Comparison of ENCODE assay signal across 8 cellular contexts in genomic region chr12:6341439-6342139, GRCh38. TPM values are rescaled to one million over a fixed set of nuclear protein-coding genes. Genes with fewer than 3 reads are reported as not detected.
DNase-seq lines count a peak whose midpoint lies in the region; ATAC-seq, FAIRE-seq and TF ChIP-seq lines count a peak whose summit lies in the region.

TNFRSF1A (minus strand) TSS chr12:6342076; CDS start chr12:6341814, 262 bp downstream.

- TF ChIP-seq POLR2A in erythroblast (IDR thresholded peaks at IDR 0.05; ENCODE audit: low read length): peak; percentile 22

- peak; percentile 82 for FAIRE-seq in G401.6 (lab: Jason Lieb, UNC)

- H3K4me3 ChIP-seq in Loucy (ENCODE audit: low read length, poor library complexity, severe bottlenecking) (peak within 1 kb of the TSS; percentile 94), mononuclear cell (ENCODE audit: low read length) (peak within 1 kb of the TSS; percentile 91)

- peaks cover 31% of the 10 kb centered on the region for H4K20me1 ChIP-seq in Loucy (ENCODE audit: insufficient read depth, low read length, poor library complexity, severe bottlenecking)

- CTCF ChIA-PET in activated CD8-positive, alpha-beta T cell treated with anti-CD3 and anti-CD28 coated beads for 36 hours (lab: Charles Lee): interaction anchor here (1.3 kb wide), 1 partner anchor 9 kb away, joined by 4 read pairs; no protein-coding TSS in a partner anchor

- no peaks in the 10 kb centered on the region for H3K36me3 ChIP-seq in Loucy (ENCODE audit: insufficient read depth, low read length)

- H3K9ac ChIP-seq in Loucy (ENCODE audit: low read depth, low read length, poor library complexity, severe bottlenecking): peak within 1 kb of the TSS; percentile 100

- DNase-seq in activated CD8-positive, alpha-beta T cell treated with anti-CD3 and anti-CD28 coated beads for 36 hours: peak; percentile 62
- DNase-seq in erythroblast (lab: John Stamatoyannopoulos, UW): peak; percentile 49 to 70

- peak; percentile 27 for ATAC-seq in activated CD8-positive, alpha-beta T cell treated with anti-CD3 and anti-CD28 coated beads for 36 hours
- ATAC-seq in GM18873 (IDR thresholded peaks at IDR 0.05; ENCODE audit: low FRiP score, unreplicated experiment): no peak
- no peak for ATAC-seq in GM18519 (IDR thresholded peaks at IDR 0.05; ENCODE audit: low FRiP score, unreplicated experiment)

- no peaks in the 10 kb centered on the region for H3K27me3 Mint-ChIP-seq in activated CD8-positive, alpha-beta T cell treated with anti-CD3 and anti-CD28 coated beads for 36 hours

- H3K9me2 ChIP-seq in Loucy (replicated peaks; ENCODE audit: low read depth, low read length): no peaks in the 10 kb centered on the region

- H3K36me3 Mint-ChIP-seq in activated CD8-positive, alpha-beta T cell treated with anti-CD3 and anti-CD28 coated beads for 36 hours (ENCODE audit: low read depth): peaks cover 7% of the 10 kb centered on the region

- H3K9me3 Mint-ChIP-seq in activated CD8-positive, alpha-beta T cell treated with anti-CD3 and anti-CD28 coated beads for 36 hours: no peaks in the 10 kb centered on the region

- no peaks in the 10 kb centered on the region for H3K9me3 ChIP-seq in Loucy (ENCODE audit: insufficient read depth, low read depth, low read length)
- no peaks in the 10 kb centered on the region for H3K9me3 ChIP-seq in mononuclear cell (ENCODE audit: low read depth, low read length)

- H3F3A ChIP-seq in Loucy (ENCODE audit: low read depth): peaks cover 8% of the 10 kb centered on the region; the same call in 1 of the 2 replicates

- POLR2A ChIA-PET in activated CD8-positive, alpha-beta T cell treated with anti-CD3 and anti-CD28 coated beads for 36 hours (lab: Charles Lee): interaction anchor here (0.6 to 3.1 kb wide), 8 partner anchors 17 to 281 kb away, joined by 3 to 12 read pairs (median 4); no protein-coding TSS in a partner anchor

- H3K4me3 Mint-ChIP-seq in activated CD8-positive, alpha-beta T cell treated with anti-CD3 and anti-CD28 coated beads for 36 hours: no peak within 1 kb of the TSS

- H3K79me2 ChIP-seq in Loucy (ENCODE audit: insufficient read depth, low read length): peaks cover 63% of the 10 kb centered on the region

- TF ChIP-seq CTCF in Loucy (conservative IDR thresholded peaks at IDR 0.05; ENCODE audit: low read length): no peak
- no peak for TF ChIP-seq CTCF in activated CD8-positive, alpha-beta T cell treated with anti-CD3 and anti-CD28 coated beads for 36 hours (IDR thresholded peaks at IDR 0.05)

- H3K27me3 ChIP-seq in Loucy (ENCODE audit: insufficient read depth, low read length, poor library complexity, severe bottlenecking) (peaks cover 11% of the 10 kb centered on the region), mononuclear cell (ENCODE audit: insufficient read depth, low read length) (no peaks in the 10 kb centered on the region)

- peak within 1 kb of the TSS; percentile 4; the same call in 1 of the 2 replicates for H2AFZ ChIP-seq in Loucy (ENCODE audit: low read length)

- intact Hi-C loops in activated CD8-positive, alpha-beta T cell treated with anti-CD3 and anti-CD28 coated beads for 36 hours (cut with micrococcal nuclease): no loop called here

- peaks cover 40% of the 10 kb centered on the region for H3K4me1 Mint-ChIP-seq in activated CD8-positive, alpha-beta T cell treated with anti-CD3 and anti-CD28 coated beads for 36 hours (ENCODE audit: low read depth)

- no peak within 1 kb of the TSS for H3K27ac Mint-ChIP-seq in activated CD8-positive, alpha-beta T cell treated with anti-CD3 and anti-CD28 coated beads for 36 hours

- peak within 1 kb of the TSS; percentile 100 for H3K4me2 ChIP-seq in Loucy (ENCODE audit: low read depth, low read length, poor library complexity, severe bottlenecking)

- H3K27ac ChIP-seq in temporal lobe (ENCODE audit: low read depth, low read length): peak within 1 kb of the TSS; percentile 98

- H3K4me1 ChIP-seq in Loucy (ENCODE audit: insufficient read depth, low read length, poor library complexity, severe bottlenecking) (peaks cover 74% of the 10 kb centered on the region), mononuclear cell (ENCODE audit: insufficient read depth, low read length) (peaks cover 74% of the 10 kb centered on the region)

RNA-seq across cellular contexts. Expression of gene TNFRSF1A, which starts in this region (rescaled TPM):
- 10 to 100 TPM; 40.6 TPM for total RNA-seq in activated CD8-positive, alpha-beta T cell treated with anti-CD3 and anti-CD28 coated beads for 36 hours
- 75.2 TPM for total RNA-seq in mononuclear cell
- 8.1 TPM for total RNA-seq in temporal lobe
